Comparison of ENCODE assay signal across 12 cellular contexts in genomic region chr12:42475055-42475454, GRCh38.
DNase-seq lines count a peak whose midpoint lies in the region; ATAC-seq, FAIRE-seq and TF ChIP-seq lines count a peak whose summit lies in the region.
"Had no signal": no experiment of that assay in that cellular context is flagged by ENCODE, and none has a peak within 500 bp of the region (broad histone marks: within the 10 kb centered on the region; RNA-seq: fewer than 3 reads in every experiment).

No MANE protein-coding gene starts in this region.

- intact Hi-C loops in activated B cell treated with CpG ODN at 0.5 μM for 24 hours (cut with micrococcal nuclease): no loop called here
- intact Hi-C loops in activated naive CD4-positive, alpha-beta T cell treated with anti-CD3 and anti-CD28 coated beads for 36 hours (cut with micrococcal nuclease): no loop called here

- FAIRE-seq in GM19239 (lab: Jason Lieb, UNC): peak; percentile 82

- H3K4me1 Mint-ChIP-seq in activated B cell treated with CpG ODN at 0.5 μM for 24 hours: peaks cover 83% of the 10 kb centered on the region
- H3K4me1 Mint-ChIP-seq in activated naive CD4-positive, alpha-beta T cell treated with anti-CD3 and anti-CD28 coated beads for 36 hours (ENCODE audit: low read depth): peaks cover 2% of the 10 kb centered on the region

- peak overlapping the region; percentile 68 for H3K27ac Mint-ChIP-seq in activated B cell treated with CpG ODN at 0.5 μM for 24 hours
- no peak overlapping the region for H3K27ac Mint-ChIP-seq in activated naive CD4-positive, alpha-beta T cell treated with anti-CD3 and anti-CD28 coated beads for 36 hours

- peak overlapping the region; percentile 48 for H3K4me3 Mint-ChIP-seq in activated B cell treated with CpG ODN at 0.5 μM for 24 hours
- no peak overlapping the region for H3K4me3 Mint-ChIP-seq in activated naive CD4-positive, alpha-beta T cell treated with anti-CD3 and anti-CD28 coated beads for 36 hours
- H3K4me3 Mint-ChIP-seq: brain had no signal

- DNase-seq in Caki2 (ENCODE audit: low read depth) (peak; percentile 49), GM19239 (ENCODE audit: insufficient read length, low spot score) (no peak), activated B cell treated with CpG ODN at 0.5 μM for 24 hours (no peak), epidermal melanocyte (ENCODE audit: insufficient read length, low spot score) (no peak)
- DNase-seq in activated naive CD4-positive, alpha-beta T cell treated with anti-CD3 and anti-CD28 coated beads for 36 hours: no peak
- DNase-seq in stimulated activated CD4-positive, alpha-beta T cell treated with anti-CD3 and anti-CD28 coated beads, Interleukin-12 subunit alpha, Interleukin-12 subunit beta, amount 100 ng/mL, for 4 hours: no peak
- DNase-seq: activated CD4-positive, alpha-beta T cell treated with anti-CD3 and anti-CD28 coated beads for 1 hour; heart left ventricle; lower lobe of right lung had no signal

- no peaks in the 10 kb centered on the region for H3K27me3 Mint-ChIP-seq in activated B cell treated with CpG ODN at 0.5 μM for 24 hours
- H3K27me3 Mint-ChIP-seq in activated naive CD4-positive, alpha-beta T cell treated with anti-CD3 and anti-CD28 coated beads for 36 hours (ENCODE audit: low read depth): peaks cover 30% of the 10 kb centered on the region
- H3K27me3 Mint-ChIP-seq: brain had no signal

- ATAC-seq in HG03159 (IDR thresholded peaks at IDR 0.05; ENCODE audit: unreplicated experiment) (peak; percentile 56), activated B cell treated with CpG ODN at 0.5 μM for 24 hours (ENCODE audit: low read depth) (peak; percentile 67), HG03196 (IDR thresholded peaks at IDR 0.05; ENCODE audit: unreplicated experiment) (no peak)
- ATAC-seq: lower lobe of right lung had no signal

- no peaks in the 10 kb centered on the region for H3K9me3 Mint-ChIP-seq in activated B cell treated with CpG ODN at 0.5 μM for 24 hours
- H3K9me3 Mint-ChIP-seq in activated naive CD4-positive, alpha-beta T cell treated with anti-CD3 and anti-CD28 coated beads for 36 hours: no peaks in the 10 kb centered on the region
- H3K9me3 Mint-ChIP-seq: brain had no signal

- in situ Hi-C loops in Caki2 (cut with HindIII; ENCODE audit: low pct_unique_long_range_greater_than_20kb, low sequenced_read_pairs): no loop called here

- peaks cover 8% of the 10 kb centered on the region for H3K36me3 Mint-ChIP-seq in activated B cell treated with CpG ODN at 0.5 μM for 24 hours (ENCODE audit: low read depth)
- H3K36me3 Mint-ChIP-seq in activated naive CD4-positive, alpha-beta T cell treated with anti-CD3 and anti-CD28 coated beads for 36 hours (ENCODE audit: low read depth): no peaks in the 10 kb centered on the region

- CTCF ChIA-PET in activated B cell treated with CpG ODN at 0.5 μM for 24 hours (lab: Charles Lee): interaction anchor here (3.5 kb wide), 1 partner anchor 9 kb away, joined by 24 read pairs; no protein-coding TSS in a partner anchor
- CTCF ChIA-PET in activated naive CD4-positive, alpha-beta T cell treated with anti-CD3 and anti-CD28 coated beads for 36 hours (lab: Charles Lee): interaction anchor here (1.4 kb wide), 1 partner anchor 94 kb away, joined by 5 read pairs; no protein-coding TSS in a partner anchor

- no peak for TF ChIP-seq CTCF in activated B cell treated with CpG ODN at 0.5 μM for 24 hours (IDR thresholded peaks at IDR 0.05)

- POLR2A ChIA-PET in activated B cell treated with CpG ODN at 0.5 μM for 24 hours (lab: Charles Lee): interaction anchor here (1.0 kb wide), 1 partner anchor 8 kb away, joined by 3 read pairs; no protein-coding TSS in a partner anchor
